ENCODE assay signal across 8 cellular contexts in genomic region chr19:1274852-1275259, GRCh38.
DNase-seq lines count a peak whose midpoint lies in the region; ATAC-seq and TF ChIP-seq lines count a peak whose summit lies in the region.

No MANE protein-coding gene starts in this region.

- H4K20me1 ChIP-seq in BLaER1 (peaks cover 80% of the 10 kb centered on the region), KMS-11 (ENCODE audit: insufficient read depth) (no peaks in the 10 kb centered on the region)

- peak; percentile 50 for DNase-seq in cerebellar cortex (ENCODE audit: low spot score)
- DNase-seq in germinal center (ENCODE audit: low spot score) = no peak
- DNase-seq in activated gamma-delta T cell (lab: John Stamatoyannopoulos, UW) = no peak

- no peaks in the 10 kb centered on the region for H3K27me3 ChIP-seq in BLaER1
- H3K27me3 ChIP-seq in KMS-11 (ENCODE audit: insufficient read depth, low read depth) = no peaks in the 10 kb centered on the region
- H3K27me3 ChIP-seq in mucosa of rectum (ENCODE audit: control insufficient read depth in 2 of 2, insufficient read depth in 2 of 2, low read length in 2 of 2) = no peaks in the 10 kb centered on the region

- H3K4me2 ChIP-seq in BLaER1 (peak overlapping the region; percentile 99), KMS-11 (peak overlapping the region; percentile 36)

- H3K79me2 ChIP-seq in KMS-11 (ENCODE audit: insufficient read depth, low read depth) = peaks cover 45% of the 10 kb centered on the region

- H3K9ac ChIP-seq in BLaER1 (peak overlapping the region; percentile 95), KMS-11 (no peak overlapping the region), mucosa of rectum (ENCODE audit: low read depth in 1 of 2, low read length in 2 of 2) (peak overlapping the region in 1 of 2 donors; percentile 94)

- TF ChIP-seq CTCF in KMS-11 (conservative IDR thresholded peaks at IDR 0.05; ENCODE audit: low read depth, low read length) = no peak

- H3K36me3 ChIP-seq in BLaER1 (peaks cover 76% of the 10 kb centered on the region), KMS-11 (ENCODE audit: insufficient read depth) (peaks cover 25% of the 10 kb centered on the region; the same call in 1 of the 2 replicates), mucosa of rectum (ENCODE audit: control insufficient read depth in 2 of 2, insufficient read depth in 2 of 2, low read length in 2 of 2) (peaks cover 48 to 56% of the 10 kb centered on the region in 2 donors)

- no peak overlapping the region for H2AFZ ChIP-seq in KMS-11 (ENCODE audit: low read depth)

- H3K27ac ChIP-seq in BLaER1 (peak overlapping the region; percentile 99), KMS-11 (peak overlapping the region; percentile 94), mucosa of rectum (ENCODE audit: low read depth in 2 of 2, low read length in 2 of 2) (peak overlapping the region; percentile 99 to 100)

- peak overlapping the region; percentile 80 for H3K4me3 ChIP-seq in BLaER1
- no peak overlapping the region for H3K4me3 ChIP-seq in KMS-11 (IDR thresholded peaks at IDR 0.05; ENCODE audit: insufficient read depth, low read depth, low read length)
- peak overlapping the region; percentile 41 to 85 for H3K4me3 ChIP-seq in mucosa of rectum (ENCODE audit: low read length in 2 of 2)

- H3K4me1 ChIP-seq in BLaER1 (peaks cover 74% of the 10 kb centered on the region), KMS-11 (ENCODE audit: low read depth, poor library complexity, severe bottlenecking) (peaks cover 22% of the 10 kb centered on the region), mucosa of rectum (ENCODE audit: control insufficient read depth in 2 of 2, insufficient read depth in 2 of 2, low read length in 2 of 2) (peaks cover 59 to 64% of the 10 kb centered on the region in 2 donors)

- ATAC-seq in GM18909 (IDR thresholded peaks at IDR 0.05; ENCODE audit: poor library complexity, unreplicated experiment) (no peak), GM18907 (IDR thresholded peaks at IDR 0.05; ENCODE audit: unreplicated experiment) (no peak)

- no peaks in the 10 kb centered on the region for H3K9me3 ChIP-seq in BLaER1
- no peaks in the 10 kb centered on the region for H3K9me3 ChIP-seq in mucosa of rectum (ENCODE audit: control insufficient read depth in 2 of 2, low read length in 2 of 2)
